In the genomic region with DNA sequence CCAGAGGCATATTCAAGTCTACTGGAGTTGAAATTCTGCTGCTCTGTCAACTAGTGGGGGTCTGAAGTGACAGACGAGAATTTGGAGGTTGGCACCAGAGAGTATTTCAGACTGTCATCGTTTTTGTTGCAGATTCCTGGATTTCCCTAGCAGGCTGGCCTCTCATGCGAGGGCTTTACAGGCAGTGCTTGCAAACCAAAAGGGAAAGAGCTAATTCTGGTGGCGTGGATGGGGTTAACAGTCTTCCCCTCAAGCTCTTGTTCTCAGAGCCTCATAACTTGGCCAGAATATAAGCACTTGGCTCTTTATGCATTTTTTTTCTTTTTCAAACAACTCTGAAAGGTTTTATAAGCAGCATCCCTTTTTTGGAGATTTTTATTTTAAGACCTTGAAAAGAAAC, we compare ENCODE assay signal across 15 cellular contexts. TPM values are rescaled to one million over a fixed set of nuclear protein-coding genes. Genes with fewer than 3 reads are reported as not detected.
A peak's percentile ranks its signal among the peaks of the same experiment; 100 is the strongest.
DNase-seq lines count a peak whose midpoint lies in the region; ATAC-seq and TF ChIP-seq lines count a peak whose summit lies in the region.
"Had no signal": no experiment of that assay in that cellular context is flagged by ENCODE, and none has a peak within 500 bp of the region (broad histone marks: within the 10 kb centered on the region; RNA-seq: fewer than 3 reads in every experiment).

A gene with protein sequence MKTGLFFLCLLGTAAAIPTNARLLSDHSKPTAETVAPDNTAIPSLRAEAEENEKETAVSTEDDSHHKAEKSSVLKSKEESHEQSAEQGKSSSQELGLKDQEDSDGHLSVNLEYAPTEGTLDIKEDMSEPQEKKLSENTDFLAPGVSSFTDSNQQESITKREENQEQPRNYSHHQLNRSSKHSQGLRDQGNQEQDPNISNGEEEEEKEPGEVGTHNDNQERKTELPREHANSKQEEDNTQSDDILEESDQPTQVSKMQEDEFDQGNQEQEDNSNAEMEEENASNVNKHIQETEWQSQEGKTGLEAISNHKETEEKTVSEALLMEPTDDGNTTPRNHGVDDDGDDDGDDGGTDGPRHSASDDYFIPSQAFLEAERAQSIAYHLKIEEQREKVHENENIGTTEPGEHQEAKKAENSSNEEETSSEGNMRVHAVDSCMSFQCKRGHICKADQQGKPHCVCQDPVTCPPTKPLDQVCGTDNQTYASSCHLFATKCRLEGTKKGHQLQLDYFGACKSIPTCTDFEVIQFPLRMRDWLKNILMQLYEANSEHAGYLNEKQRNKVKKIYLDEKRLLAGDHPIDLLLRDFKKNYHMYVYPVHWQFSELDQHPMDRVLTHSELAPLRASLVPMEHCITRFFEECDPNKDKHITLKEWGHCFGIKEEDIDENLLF (minus strand): TSS at position 190 of the 400 bp plus-strand sequence. CDS start 29,802 bp downstream, outside the sequence.

- no peaks in the 10 kb centered on the region for H4K20me1 ChIP-seq in H9 (ENCODE audit: control insufficient read depth, insufficient read depth, insufficient read length)

- H3K27me3 Mint-ChIP-seq in H9 (ENCODE audit: low read depth), result peaks cover 4% of the 10 kb centered on the region; the same call in 1 of the 2 replicates
- peaks cover 0 to 11% (median 4%) of the 10 kb centered on the region in 5 donors for H3K27me3 Mint-ChIP-seq in naive thymus-derived CD4-positive, alpha-beta T cell
- H3K27me3 Mint-ChIP-seq: stimulated activated naive CD8-positive, alpha-beta T cell treated with anti-CD3 and anti-CD28 coated beads, Interleukin-15, Interleukin-2, amounts not matched to agents 100 ng/mL and 50 ng/mL, for 24 hours had no signal

- H2BK15ac ChIP-seq in H9 (ENCODE audit: low read depth, low read length), result no peak within 1 kb of the TSS

- POLR2A ChIA-PET in naive thymus-derived CD4-positive, alpha-beta T cell (lab: Charles Lee), result no interaction called here

- no peak within 1 kb of the TSS for H4K91ac ChIP-seq in trophoblast cell (ENCODE audit: low read depth, low read length)
- no peak within 1 kb of the TSS for H4K91ac ChIP-seq in H9 (ENCODE audit: insufficient read length, low read depth, low read length)

- intact Hi-C loops in vagina (cut with DNase I), result no loop called here
- intact Hi-C loops in naive thymus-derived CD4-positive, alpha-beta T cell (cut with micrococcal nuclease), result no loop called here

- TF ChIP-seq CTCF in vagina (IDR thresholded peaks at IDR 0.05) (no peak), H9 (conservative IDR thresholded peaks at IDR 0.05) (no peak)

- H3K9me3 ChIP-seq in trophoblast cell (ENCODE audit: insufficient read depth, low read depth, low read length), result no peaks in the 10 kb centered on the region
- H3K9me3 ChIP-seq in vagina, result no peaks in the 10 kb centered on the region
- no peaks in the 10 kb centered on the region for H3K9me3 ChIP-seq in H9 (ENCODE audit: control insufficient read depth, low read depth, low read length)
- no peaks in the 10 kb centered on the region for H3K9me3 ChIP-seq in naive thymus-derived CD4-positive, alpha-beta T cell (ENCODE audit: control insufficient read depth in 2 of 3, low read length in 3 of 3)
- H3K9me3 ChIP-seq: A549, SJSA1 had no signal

- no peak within 1 kb of the TSS for H2BK20ac ChIP-seq in H9 (ENCODE audit: low read depth, low read length, poor library complexity, severe bottlenecking)

- H2AK5ac ChIP-seq in trophoblast cell (ENCODE audit: low read length) (no peak within 1 kb of the TSS), H9 (ENCODE audit: insufficient read length, low read length) (no peak within 1 kb of the TSS)

- H4K12ac ChIP-seq in trophoblast cell (ENCODE audit: low read depth, low read length), result no peak within 1 kb of the TSS

- peaks cover 10 to 15% of the 10 kb centered on the region in 2 experiments for H3K9me3 Mint-ChIP-seq in H9
- H3K9me3 Mint-ChIP-seq in naive thymus-derived CD4-positive, alpha-beta T cell, result peaks cover under 1 to 17% (median 6%) of the 10 kb centered on the region in 11 donors

- CTCF ChIA-PET in naive thymus-derived CD4-positive, alpha-beta T cell (lab: Charles Lee), result no interaction called here

- DNase-seq in NCI-H82 (lab: John Stamatoyannopoulos, UW) (peak; percentile 13), NCI-H82 treated with DMSO at 0.1 percent for 48 hours (lab: John Stamatoyannopoulos, UW; ENCODE audit: unreplicated experiment) (no peak), hippocampal formation (lab: John Stamatoyannopoulos, UW) (peak; percentile 17 to 66), trophoblast cell (no peak), vagina (ENCODE audit: extremely low spot score in 2 of 2) (no peak), H9 (no peak)
- DNase-seq in naive thymus-derived CD4-positive, alpha-beta T cell, result no peak
- DNase-seq: activated CD4-positive, alpha-beta T cell treated with anti-CD3 and anti-CD28 coated beads, Interleukin-2, amount 50 U/mL, for 48 hours; amniotic stem cell; NCI-H1694 had no signal

- H2AFZ ChIP-seq in trophoblast cell (ENCODE audit: insufficient read depth, low read length, poor library complexity), result no peak within 1 kb of the TSS
- H2AFZ ChIP-seq in H9 (ENCODE audit: low read length), result no peak within 1 kb of the TSS

- no peak within 1 kb of the TSS for H3K14ac ChIP-seq in trophoblast cell (ENCODE audit: low read length)
- no peak within 1 kb of the TSS for H3K14ac ChIP-seq in H9 (ENCODE audit: insufficient read depth, low read length)

- H3K79me1 ChIP-seq in trophoblast cell (ENCODE audit: low read length), result no peaks in the 10 kb centered on the region
- H3K79me1 ChIP-seq in H9 (ENCODE audit: insufficient read depth, low read depth, low read length, poor library complexity, severe bottlenecking), result no peaks in the 10 kb centered on the region

- H2BK120ac ChIP-seq in trophoblast cell (ENCODE audit: insufficient read depth, low read length, poor library complexity) (no peak within 1 kb of the TSS), H9 (ENCODE audit: low read depth, low read length, poor library complexity, severe bottlenecking) (no peak within 1 kb of the TSS)

- H3K27ac ChIP-seq in trophoblast cell (ENCODE audit: low read depth, low read length), result no peak within 1 kb of the TSS
- H3K27ac ChIP-seq in vagina, result peak within 1 kb of the TSS; percentile 95
- H3K27ac ChIP-seq in H9 (ENCODE audit: insufficient read length, low read depth, low read length), result no peak within 1 kb of the TSS
- H3K27ac ChIP-seq in naive thymus-derived CD4-positive, alpha-beta T cell (ENCODE audit: low read depth, low read length), result no peak within 1 kb of the TSS
- H3K27ac ChIP-seq: A549, SJSA1 had no signal

- H2BK12ac ChIP-seq in trophoblast cell (ENCODE audit: low read length), result no peak within 1 kb of the TSS
- no peak within 1 kb of the TSS for H2BK12ac ChIP-seq in H9 (ENCODE audit: insufficient read length, low read depth, low read length)

- H3K4me1 ChIP-seq in trophoblast cell (ENCODE audit: control insufficient read depth in 1 of 2, insufficient read depth in 2 of 2, low read length in 2 of 2), result peaks cover 0 to 3% of the 10 kb centered on the region in 2 experiments
- H3K4me1 ChIP-seq in vagina, result peaks cover 47% of the 10 kb centered on the region
- peaks cover 2% of the 10 kb centered on the region; the same call in 1 of the 2 replicates for H3K4me1 ChIP-seq in H9 (ENCODE audit: insufficient read depth, low read length)
- H3K4me1 ChIP-seq in naive thymus-derived CD4-positive, alpha-beta T cell (ENCODE audit: control insufficient read depth in 2 of 2, insufficient read depth in 2 of 2, low read length in 2 of 2), result no peaks in the 10 kb centered on the region
- H3K4me1 ChIP-seq: A549, SJSA1 had no signal

- H3K9ac ChIP-seq in trophoblast cell (ENCODE audit: low read length), result no peak within 1 kb of the TSS
- H3K9ac ChIP-seq in H9 (ENCODE audit: extremely low read depth, insufficient read length, low read length), result no peak within 1 kb of the TSS

- H3K18ac ChIP-seq in trophoblast cell (ENCODE audit: low read length) (no peak within 1 kb of the TSS), H9 (ENCODE audit: insufficient read length, low read depth, low read length) (no peak within 1 kb of the TSS)

- H3K36me3 Mint-ChIP-seq in H9 (ENCODE audit: insufficient read depth in 1 of 3, low read depth in 3 of 3), result peaks cover 6 to 7% (median 6%) of the 10 kb centered on the region in 3 experiments
- peaks cover 0 to 5% (median 0%) of the 10 kb centered on the region in 5 donors for H3K36me3 Mint-ChIP-seq in naive thymus-derived CD4-positive, alpha-beta T cell

- peak within 1 kb of the TSS; percentile 35 for H4K8ac ChIP-seq in trophoblast cell (ENCODE audit: low read depth, low read length)
- H4K8ac ChIP-seq in H9 (replicated peaks; ENCODE audit: insufficient read length, low read depth, low read length), result no peak within 1 kb of the TSS

- H3K27ac Mint-ChIP-seq in H9, result peak within 1 kb of the TSS in 1 of 3 experiments; percentile 20; a peak in 1 of 7 replicates
- H3K27ac Mint-ChIP-seq in naive thymus-derived CD4-positive, alpha-beta T cell, result no peak within 1 kb of the TSS
- H3K27ac Mint-ChIP-seq: stimulated activated naive CD8-positive, alpha-beta T cell treated with anti-CD3 and anti-CD28 coated beads, Interleukin-15, Interleukin-2, amounts not matched to agents 100 ng/mL and 50 ng/mL, for 24 hours had no signal

- no peak within 1 kb of the TSS for H3K4me2 ChIP-seq in trophoblast cell (ENCODE audit: low read length)
- H3K4me2 ChIP-seq in H9 (ENCODE audit: insufficient read depth, insufficient read length, low read length), result no peak within 1 kb of the TSS
- H3K4me2 ChIP-seq: A549 had no signal

- no peaks in the 10 kb centered on the region for H3K79me2 ChIP-seq in trophoblast cell (ENCODE audit: control insufficient read depth, insufficient read depth, low read length, poor library complexity)
- H3K79me2 ChIP-seq in H9 (ENCODE audit: insufficient read depth, low read length), result no peaks in the 10 kb centered on the region

- H3K4ac ChIP-seq in trophoblast cell (ENCODE audit: low read depth, low read length) (no peak within 1 kb of the TSS), H9 (ENCODE audit: low read depth, low read length) (no peak within 1 kb of the TSS)

- no peak within 1 kb of the TSS for H3K23ac ChIP-seq in trophoblast cell (ENCODE audit: low read length)
- no peak within 1 kb of the TSS for H3K23ac ChIP-seq in H9 (ENCODE audit: insufficient read length, low read depth, low read length)

- peak in 1 of 2 donors; percentile 3 for TF ChIP-seq POLR2A in vagina (IDR thresholded peaks at IDR 0.05)

- H3T11ph ChIP-seq in H9 (ENCODE audit: low read length), result no peak within 1 kb of the TSS

- no peak within 1 kb of the TSS for H3K56ac ChIP-seq in H9 (ENCODE audit: insufficient read length, low read depth, low read length)

- no CpG with 5 or more reads among the region's 4 CpGs for WGBS in trophoblast cell (ENCODE audit: extremely low coverage, insufficient coverage, insufficient read length)
- WGBS in H9 (ENCODE audit: extremely low coverage, insufficient read length, low lambda C conversion rate), result no CpG with 5 or more reads among the region's 4 CpGs

- H2BK5ac ChIP-seq in trophoblast cell (ENCODE audit: low read depth, low read length, poor library complexity) (no peak within 1 kb of the TSS), H9 (ENCODE audit: insufficient read length, low read length) (no peak within 1 kb of the TSS)

- H3K4me1 Mint-ChIP-seq in H9, result peaks cover 46 to 51% of the 10 kb centered on the region in 2 experiments
- H3K4me1 Mint-ChIP-seq in naive thymus-derived CD4-positive, alpha-beta T cell, result no peaks in the 10 kb centered on the region

- H3K36me3 ChIP-seq in trophoblast cell (ENCODE audit: control insufficient read depth in 1 of 2, insufficient read depth in 2 of 2, low read length in 2 of 2) (no peaks in the 10 kb centered on the region), vagina (no peaks in the 10 kb centered on the region)
- no peaks in the 10 kb centered on the region for H3K36me3 ChIP-seq in naive thymus-derived CD4-positive, alpha-beta T cell (ENCODE audit: control insufficient read depth in 2 of 3, insufficient read depth in 3 of 3, low read length in 3 of 3)
- H3K36me3 ChIP-seq: SJSA1 had no signal

- H3K27me3 ChIP-seq in trophoblast cell (ENCODE audit: insufficient read depth, low read length) (no peaks in the 10 kb centered on the region), vagina (no peaks in the 10 kb centered on the region), H9 (ENCODE audit: insufficient read depth, low read length) (no peaks in the 10 kb centered on the region)
- no peaks in the 10 kb centered on the region for H3K27me3 ChIP-seq in naive thymus-derived CD4-positive, alpha-beta T cell (ENCODE audit: control insufficient read depth in 2 of 2, insufficient read depth in 2 of 2, low read length in 2 of 2)
- H3K27me3 ChIP-seq: SJSA1 had no signal

- H3K23me2 ChIP-seq in H9 (ENCODE audit: insufficient read length, low read depth, low read length, poor library complexity, severe bottlenecking), result no peaks in the 10 kb centered on the region

- ATAC-seq in naive thymus-derived CD4-positive, alpha-beta T cell, result no peak
- no peak for ATAC-seq in GM21825 (IDR thresholded peaks at IDR 0.05; ENCODE audit: unreplicated experiment)
- ATAC-seq: A549 had no signal

- H3K4me3 Mint-ChIP-seq in H9, result no peak within 1 kb of the TSS
- H3K4me3 Mint-ChIP-seq in naive thymus-derived CD4-positive, alpha-beta T cell, result no peak within 1 kb of the TSS
- H3K4me3 Mint-ChIP-seq: stimulated activated naive CD8-positive, alpha-beta T cell treated with anti-CD3 and anti-CD28 coated beads, Interleukin-15, Interleukin-2, amounts not matched to agents 100 ng/mL and 50 ng/mL, for 24 hours had no signal

- H3K4me3 ChIP-seq in trophoblast cell (ENCODE audit: low read depth, low read length), result no peak within 1 kb of the TSS
- H3K4me3 ChIP-seq in vagina, result peak within 1 kb of the TSS; percentile 50 to 51
- H3K4me3 ChIP-seq in naive thymus-derived CD4-positive, alpha-beta T cell (ENCODE audit: low read length), result no peak within 1 kb of the TSS
- H3K4me3 ChIP-seq: A549, SJSA1 had no signal

- H4K5ac ChIP-seq in H9 (ENCODE audit: insufficient read length, low read depth, low read length), result no peak within 1 kb of the TSS

RNA-seq across cellular contexts. Expression of the gene that starts here (rescaled TPM):
- 4.9 and 5.5 TPM in 2 replicates for polyA plus RNA-seq in trophoblast cell (2013)
- total RNA-seq in vagina (558 TPM), H9 (2021) (0.17 and 0.68 TPM in 2 replicates)
- not detected for total RNA-seq in naive thymus-derived CD4-positive, alpha-beta T cell
- polyA plus RNA-seq in naive thymus-derived CD4-positive, alpha-beta T cell, result not detected
- total RNA-seq: Daoy, SJSA1 had no signal
- polyA plus RNA-seq: A549 had no signal

Comparison
In these comparisons a context has a peak if more than half of its experiments do, and no peak if none do; other contexts are left out.
1. RNA of the gene that starts here (total RNA-seq): 558 TPM in vagina (single experiment); 0.17 to 0.68 TPM in H9 and not detected in naive thymus-derived CD4-positive, alpha-beta T cell; every median in the first group is over 100 times any median in the second.
2. DNase-seq: peak in NCI-H82 (single experiment) and hippocampal formation (2 of 2); none in NCI-H82 treated with DMSO at 0.1 percent for 48 hours (single experiment), trophoblast cell (0 of 2), vagina (0 of 2), H9 (single experiment) and naive thymus-derived CD4-positive, alpha-beta T cell (0 of 9).
3. H3K4me3 ChIP-seq: peak in vagina (2 of 2); none in trophoblast cell (single experiment) and naive thymus-derived CD4-positive, alpha-beta T cell (single experiment).